Comparison of ENCODE assay signal across 19 cellular contexts in genomic region chr13:74280093-74280794, GRCh38.
DNase-seq lines count a peak whose midpoint lies in the region; ATAC-seq lines count a peak whose summit lies in the region.
"Had no signal": no experiment of that assay in that cellular context is flagged by ENCODE, and none has a peak within 500 bp of the region (broad histone marks: within the 10 kb centered on the region; RNA-seq: fewer than 3 reads in every experiment).

No MANE protein-coding gene starts in this region.

- no peaks in the 10 kb centered on the region for H3K36me3 Mint-ChIP-seq in activated CD8-positive, alpha-beta memory T cell treated with anti-CD3 and anti-CD28 coated beads, Interleukin-2, amount 10 ng/mL, durations not matched to agents 7 days and 5 days
- no peaks in the 10 kb centered on the region for H3K36me3 Mint-ChIP-seq in T-helper 2 cell treated with Interferon-gamma antibody and Interleukin-4, amounts not matched to agents 5 μg/mL and 100 μg/mL, for 36 hours (ENCODE audit: low read depth)
- H3K36me3 Mint-ChIP-seq in activated naive CD8-positive, alpha-beta T cell treated with anti-CD3 and anti-CD28 coated beads, Interleukin-2, amount 50 U/mL, for 24 hours (ENCODE audit: low read depth) = no peaks in the 10 kb centered on the region

- peaks cover 12% of the 10 kb centered on the region for H3K27me3 Mint-ChIP-seq in activated CD8-positive, alpha-beta memory T cell treated with anti-CD3 and anti-CD28 coated beads, Interleukin-2, amount 10 ng/mL, durations not matched to agents 7 days and 5 days
- H3K27me3 Mint-ChIP-seq in T-helper 2 cell treated with Interferon-gamma antibody and Interleukin-4, amounts not matched to agents 5 μg/mL and 100 μg/mL, for 36 hours (ENCODE audit: low read depth) = peaks cover 69% of the 10 kb centered on the region
- no peaks in the 10 kb centered on the region for H3K27me3 Mint-ChIP-seq in activated naive CD8-positive, alpha-beta T cell treated with anti-CD3 and anti-CD28 coated beads, Interleukin-2, amount 50 U/mL, for 24 hours
- H3K27me3 Mint-ChIP-seq: CD4-positive, CD25-positive, alpha-beta regulatory T cell had no signal

- no peaks in the 10 kb centered on the region for H3K9me3 Mint-ChIP-seq in activated CD8-positive, alpha-beta memory T cell treated with anti-CD3 and anti-CD28 coated beads, Interleukin-2, amount 10 ng/mL, durations not matched to agents 7 days and 5 days (ENCODE audit: low read depth)
- H3K9me3 Mint-ChIP-seq in T-helper 2 cell treated with Interferon-gamma antibody and Interleukin-4, amounts not matched to agents 5 μg/mL and 100 μg/mL, for 36 hours = no peaks in the 10 kb centered on the region
- no peaks in the 10 kb centered on the region for H3K9me3 Mint-ChIP-seq in activated naive CD8-positive, alpha-beta T cell treated with anti-CD3 and anti-CD28 coated beads, Interleukin-2, amount 50 U/mL, for 24 hours
- H3K9me3 Mint-ChIP-seq: CD4-positive, CD25-positive, alpha-beta regulatory T cell; H9 had no signal

- H3K4me3 Mint-ChIP-seq in activated CD8-positive, alpha-beta memory T cell treated with anti-CD3 and anti-CD28 coated beads, Interleukin-2, amount 10 ng/mL, durations not matched to agents 7 days and 5 days = no peak overlapping the region
- no peak overlapping the region for H3K4me3 Mint-ChIP-seq in T-helper 2 cell treated with Interferon-gamma antibody and Interleukin-4, amounts not matched to agents 5 μg/mL and 100 μg/mL, for 36 hours
- no peak overlapping the region for H3K4me3 Mint-ChIP-seq in activated naive CD8-positive, alpha-beta T cell treated with anti-CD3 and anti-CD28 coated beads, Interleukin-2, amount 50 U/mL, for 24 hours
- H3K4me3 Mint-ChIP-seq: CD4-positive, CD25-positive, alpha-beta regulatory T cell; H9 had no signal

- peaks cover 15% of the 10 kb centered on the region for H3K4me1 Mint-ChIP-seq in activated CD8-positive, alpha-beta memory T cell treated with anti-CD3 and anti-CD28 coated beads, Interleukin-2, amount 10 ng/mL, durations not matched to agents 7 days and 5 days
- peaks cover 19% of the 10 kb centered on the region for H3K4me1 Mint-ChIP-seq in T-helper 2 cell treated with Interferon-gamma antibody and Interleukin-4, amounts not matched to agents 5 μg/mL and 100 μg/mL, for 36 hours (ENCODE audit: low read depth)
- H3K4me1 Mint-ChIP-seq in activated naive CD8-positive, alpha-beta T cell treated with anti-CD3 and anti-CD28 coated beads, Interleukin-2, amount 50 U/mL, for 24 hours = peaks cover 49% of the 10 kb centered on the region

- ATAC-seq in activated CD8-positive, alpha-beta memory T cell treated with anti-CD3 and anti-CD28 coated beads, Interleukin-2, amount 10 ng/mL, durations not matched to agents 7 days and 5 days = peak; percentile 9
- peak; percentile 76 for ATAC-seq in activated naive CD8-positive, alpha-beta T cell treated with anti-CD3 and anti-CD28 coated beads, Interleukin-2, amount 50 U/mL, for 24 hours
- ATAC-seq in stimulated activated naive CD8-positive, alpha-beta T cell treated with anti-CD3 and anti-CD28 coated beads, Interleukin-15, Interleukin-2, amounts not matched to agents 100 U/mL and 50 U/mL, for 24 hours = peak; percentile 84
- no peak for ATAC-seq in HG02678 (IDR thresholded peaks at IDR 0.05; ENCODE audit: unreplicated experiment)
- ATAC-seq: K562, Panc1 had no signal

- CTCF ChIA-PET in activated CD8-positive, alpha-beta memory T cell treated with anti-CD3 and anti-CD28 coated beads, Interleukin-2, amount 10 ng/mL, durations not matched to agents 7 days and 5 days (lab: Charles Lee) = no interaction called here

- no peak for DNase-seq in activated CD8-positive, alpha-beta memory T cell treated with anti-CD3 and anti-CD28 coated beads, Interleukin-2, amount 10 ng/mL, durations not matched to agents 7 days and 5 days
- DNase-seq in activated CD8-positive, alpha-beta memory T cell treated with anti-CD3 and anti-CD28 coated beads, Interleukin-2, amount 50 U/mL, for 4 hours = no peak
- peak; percentile 22 for DNase-seq in T-helper 2 cell treated with Interferon-gamma antibody and Interleukin-4, amounts not matched to agents 5 μg/mL and 100 μg/mL, for 36 hours (ENCODE audit: low spot score)
- DNase-seq in activated naive CD8-positive, alpha-beta T cell treated with anti-CD3 and anti-CD28 coated beads, Interleukin-2, amount 50 U/mL, for 24 hours = no peak
- DNase-seq in stimulated activated naive CD8-positive, alpha-beta T cell treated with anti-CD3 and anti-CD28 coated beads, Interleukin-15, Interleukin-2, amounts not matched to agents 100 U/mL and 50 U/mL, for 24 hours = peak; percentile 27
- no peak for DNase-seq in NCI-H1436 treated with DMSO at 0.1 percent for 48 hours (lab: John Stamatoyannopoulos, UW)
- no peak for DNase-seq in NCI-H2171 (lab: John Stamatoyannopoulos, UW)
- DNase-seq: CD4-positive, CD25-positive, alpha-beta regulatory T cell; DMS153; DND-41; H9; NCI-H1105 treated with DMSO at 0.1 percent for 48 hours; NCI-H2029; NCI-H2227 treated with DMSO at 0.1 percent for 48 hours; NCI-H526 treated with DMSO at 0.1 percent for 48 hours; SHP77 had no signal

- H3K27ac Mint-ChIP-seq in activated CD8-positive, alpha-beta memory T cell treated with anti-CD3 and anti-CD28 coated beads, Interleukin-2, amount 10 ng/mL, durations not matched to agents 7 days and 5 days = no peak overlapping the region
- H3K27ac Mint-ChIP-seq in T-helper 2 cell treated with Interferon-gamma antibody and Interleukin-4, amounts not matched to agents 5 μg/mL and 100 μg/mL, for 36 hours = no peak overlapping the region
- H3K27ac Mint-ChIP-seq in activated naive CD8-positive, alpha-beta T cell treated with anti-CD3 and anti-CD28 coated beads, Interleukin-2, amount 50 U/mL, for 24 hours = peak overlapping the region; percentile 34
- H3K27ac Mint-ChIP-seq: H9 had no signal

Comparison
In these comparisons a context has a peak if more than half of its experiments do, and no peak if none do; other contexts are left out.
1. DNase-seq: peak in T-helper 2 cell treated with Interferon-gamma antibody and Interleukin-4, amounts not matched to agents 5 μg/mL and 100 μg/mL, for 36 hours (single experiment) and stimulated activated naive CD8-positive, alpha-beta T cell treated with anti-CD3 and anti-CD28 coated beads, Interleukin-15, Interleukin-2, amounts not matched to agents 100 U/mL and 50 U/mL, for 24 hours (single experiment); none in activated CD8-positive, alpha-beta memory T cell treated with anti-CD3 and anti-CD28 coated beads, Interleukin-2, amount 10 ng/mL, durations not matched to agents 7 days and 5 days (single experiment), activated CD8-positive, alpha-beta memory T cell treated with anti-CD3 and anti-CD28 coated beads, Interleukin-2, amount 50 U/mL, for 4 hours (single experiment), activated naive CD8-positive, alpha-beta T cell treated with anti-CD3 and anti-CD28 coated beads, Interleukin-2, amount 50 U/mL, for 24 hours (single experiment), NCI-H1436 treated with DMSO at 0.1 percent for 48 hours (single experiment) and NCI-H2171 (single experiment).